ENCODE assay signal across 8 cellular contexts in the genomic region with DNA sequence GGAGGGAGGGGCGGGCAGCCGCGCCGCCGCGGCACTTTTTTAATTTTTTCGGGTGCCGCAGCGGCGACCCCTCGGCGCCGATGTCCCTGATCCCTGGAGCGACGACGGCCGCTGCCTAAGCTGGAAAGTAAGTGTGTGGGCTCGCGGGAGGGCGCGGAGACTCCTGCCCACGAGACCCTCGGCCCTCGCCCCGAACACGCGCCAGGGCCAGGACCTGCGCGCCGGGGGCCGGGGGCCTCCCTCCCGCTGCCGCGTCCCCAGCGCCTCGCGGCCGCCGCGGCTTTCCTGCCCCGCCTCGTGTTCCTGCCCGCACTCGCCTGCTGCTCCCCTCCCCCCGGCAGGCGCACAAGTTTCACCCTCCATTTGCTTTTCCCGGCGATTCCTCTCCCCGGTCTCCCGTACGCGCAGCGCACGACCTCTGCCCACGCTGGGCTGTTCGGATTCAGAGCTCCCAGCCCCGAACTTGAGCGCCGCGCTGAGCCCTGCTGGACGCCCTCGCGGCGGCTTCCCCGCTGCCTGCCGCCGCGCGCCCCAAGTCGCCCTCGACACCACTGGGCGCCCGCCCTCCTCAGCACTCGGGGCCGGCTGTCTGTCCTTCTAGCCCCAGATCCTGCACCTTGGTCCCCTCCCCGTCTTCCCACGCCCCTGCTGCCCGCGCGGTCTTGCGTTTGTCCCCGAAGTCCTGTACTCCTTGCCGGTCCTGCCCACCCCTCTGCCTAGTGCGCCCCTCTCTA. TPM values are rescaled to one million over a fixed set of nuclear protein-coding genes. Genes with fewer than 3 reads are reported as not detected.
DNase-seq lines count a peak whose midpoint lies in the region; ATAC-seq and TF ChIP-seq lines count a peak whose summit lies in the region.

No MANE protein-coding gene starts in this region.

- H3K27ac ChIP-seq in PC-3 (ENCODE audit: low read length) (peak overlapping the region; percentile 30), neural cell (ENCODE audit: low read length) (peak overlapping the region; percentile 53)

- H3K4me2 ChIP-seq in PC-3 (ENCODE audit: low read length) (peak overlapping the region; percentile 99), neural cell (ENCODE audit: low read length) (no peak overlapping the region)

- BruUV-seq in PC-3 (replicated peaks; lab: Mats Ljungman, UMichigan), result no TSS peak

- H4K20me1 ChIP-seq in PC-3 (ENCODE audit: low read length), result peaks cover 31% of the 10 kb centered on the region
- no peaks in the 10 kb centered on the region for H4K20me1 ChIP-seq in neural cell (ENCODE audit: insufficient read depth)

- H2AFZ ChIP-seq in PC-3 (ENCODE audit: low read length) (peak overlapping the region; percentile 77), neural cell (ENCODE audit: low read depth, low read length) (peak overlapping the region; percentile 66)

- H3K79me2 ChIP-seq in PC-3 (ENCODE audit: low read length) (peaks cover 52% of the 10 kb centered on the region), neural cell (replicated peaks; ENCODE audit: insufficient read depth, low read length) (peaks cover 23% of the 10 kb centered on the region)

- H3K36me3 ChIP-seq in PC-3 (ENCODE audit: low read depth, low read length) (peaks cover 3% of the 10 kb centered on the region; the same call in 1 of the 2 replicates), neural cell (ENCODE audit: insufficient read depth, low read length) (no peaks in the 10 kb centered on the region)

- DNase-seq in CD1c-positive myeloid dendritic cell (ENCODE audit: extremely low spot score), result peak; percentile 77
- DNase-seq in PC-3, result peak; percentile 49
- DNase-seq in activated T-helper 1 cell treated with anti-CD3 and anti-CD28 coated beads, Interleukin-2, amount 50 U/mL, for 16 hours (ENCODE audit: low read depth in 1 of 2, low spot score in 1 of 2), result peak; percentile 9 to 30
- peak; percentile 62 for DNase-seq in fibroblast of villous mesenchyme (ENCODE audit: low read depth)
- peak; percentile 33 for DNase-seq in stromal cell of bone marrow (ENCODE audit: low read depth)

- TF ChIP-seq EP300 in neural cell (conservative IDR thresholded peaks at IDR 0.05; ENCODE audit: poor library complexity, severe bottlenecking), result no peak

- TF ChIP-seq RAD21 in neural cell (conservative IDR thresholded peaks at IDR 0.05), result no peak

- no peaks in the 10 kb centered on the region for H3K9me3 ChIP-seq in PC-3 (ENCODE audit: low read length)
- no peaks in the 10 kb centered on the region for H3K9me3 ChIP-seq in neural cell (ENCODE audit: low read length)

- H3K4me3 ChIP-seq in PC-3 (ENCODE audit: low read length) (peak overlapping the region; percentile 76), fibroblast of villous mesenchyme (ENCODE audit: low read depth, low read length) (peak overlapping the region; percentile 91), neural cell (ENCODE audit: low read length) (peak overlapping the region; percentile 89)

- H3K9me2 ChIP-seq in PC-3 (replicated peaks; ENCODE audit: low read length) (no peaks in the 10 kb centered on the region), neural cell (ENCODE audit: insufficient read depth, low read length) (no peaks in the 10 kb centered on the region)

- H3K27me3 ChIP-seq in PC-3 (ENCODE audit: low read length), result no peaks in the 10 kb centered on the region
- no peaks in the 10 kb centered on the region for H3K27me3 ChIP-seq in neural cell (ENCODE audit: insufficient read depth, low read depth, low read length)

- CTCF ChIA-PET in PC-3 (lab: Charles Lee), result interaction anchor here (1.3 to 2.3 kb wide), 2 partner anchors 82 to 288 kb away, joined by 3 to 9 read pairs; no protein-coding TSS in a partner anchor

- POLR2A ChIA-PET in PC-3 (lab: Charles Lee; ENCODE audit: unreplicated experiment), result interaction anchor here (0.6 kb wide), 2 partner anchors 12 to 208 kb away, joined by 8 to 10 read pairs; no protein-coding TSS in a partner anchor

- peaks cover 33% of the 10 kb centered on the region for H3K4me1 ChIP-seq in PC-3 (ENCODE audit: insufficient read depth, low read length)

- ATAC-seq in GM19372 (IDR thresholded peaks at IDR 0.05; ENCODE audit: low read depth, unreplicated experiment) (peak; percentile 23), HG03469 (IDR thresholded peaks at IDR 0.05; ENCODE audit: unreplicated experiment) (peak; percentile 12), PC-3 (peak; percentile 27)

- TF ChIP-seq CTCF in PC-3 (conservative IDR thresholded peaks at IDR 0.05; ENCODE audit: low read depth, low read length) (no peak), fibroblast of villous mesenchyme (IDR thresholded peaks at IDR 0.05; ENCODE audit: insufficient read depth, low read depth, low read length) (peak; percentile 23), neural cell (IDR thresholded peaks at IDR 0.05; ENCODE audit: poor library complexity, severe bottlenecking) (no peak)

- intact Hi-C loops in PC-3 (cut with micrococcal nuclease), result no loop called here

- H3F3A ChIP-seq in PC-3 (ENCODE audit: low read length, unreplicated experiment) (no peaks in the 10 kb centered on the region), neural cell (ENCODE audit: insufficient read depth, low read length, poor library complexity, severe bottlenecking) (no peaks in the 10 kb centered on the region)

- peak overlapping the region; percentile 70 for H3K9ac ChIP-seq in PC-3 (ENCODE audit: low read length)
- H3K9ac ChIP-seq in neural cell (ENCODE audit: low read length), result peak overlapping the region; percentile 70

TF ChIP-seq in neural cell, 6 proteins besides CTCF, POLR2A, EP300 and RAD21:
- no peak for TF ChIP-seq POLR2AphosphoS5 (IDR thresholded peaks at IDR 0.05)
- no peak for TF ChIP-seq TAF1 (IDR thresholded peaks at IDR 0.05; ENCODE audit: low read depth)
- TF ChIP-seq EZH2 (IDR thresholded peaks at IDR 0.05; ENCODE audit: borderline replicate concordance, insufficient read depth, low read length, poor library complexity, severe bottlenecking), result no peak
- peak; percentile 74 for TF ChIP-seq MXI1 (conservative IDR thresholded peaks at IDR 0.05; ENCODE audit: poor library complexity, severe bottlenecking)
- TF ChIP-seq SMC3 (conservative IDR thresholded peaks at IDR 0.05; ENCODE audit: poor library complexity), result no peak
- TF ChIP-seq, protein P1, sequence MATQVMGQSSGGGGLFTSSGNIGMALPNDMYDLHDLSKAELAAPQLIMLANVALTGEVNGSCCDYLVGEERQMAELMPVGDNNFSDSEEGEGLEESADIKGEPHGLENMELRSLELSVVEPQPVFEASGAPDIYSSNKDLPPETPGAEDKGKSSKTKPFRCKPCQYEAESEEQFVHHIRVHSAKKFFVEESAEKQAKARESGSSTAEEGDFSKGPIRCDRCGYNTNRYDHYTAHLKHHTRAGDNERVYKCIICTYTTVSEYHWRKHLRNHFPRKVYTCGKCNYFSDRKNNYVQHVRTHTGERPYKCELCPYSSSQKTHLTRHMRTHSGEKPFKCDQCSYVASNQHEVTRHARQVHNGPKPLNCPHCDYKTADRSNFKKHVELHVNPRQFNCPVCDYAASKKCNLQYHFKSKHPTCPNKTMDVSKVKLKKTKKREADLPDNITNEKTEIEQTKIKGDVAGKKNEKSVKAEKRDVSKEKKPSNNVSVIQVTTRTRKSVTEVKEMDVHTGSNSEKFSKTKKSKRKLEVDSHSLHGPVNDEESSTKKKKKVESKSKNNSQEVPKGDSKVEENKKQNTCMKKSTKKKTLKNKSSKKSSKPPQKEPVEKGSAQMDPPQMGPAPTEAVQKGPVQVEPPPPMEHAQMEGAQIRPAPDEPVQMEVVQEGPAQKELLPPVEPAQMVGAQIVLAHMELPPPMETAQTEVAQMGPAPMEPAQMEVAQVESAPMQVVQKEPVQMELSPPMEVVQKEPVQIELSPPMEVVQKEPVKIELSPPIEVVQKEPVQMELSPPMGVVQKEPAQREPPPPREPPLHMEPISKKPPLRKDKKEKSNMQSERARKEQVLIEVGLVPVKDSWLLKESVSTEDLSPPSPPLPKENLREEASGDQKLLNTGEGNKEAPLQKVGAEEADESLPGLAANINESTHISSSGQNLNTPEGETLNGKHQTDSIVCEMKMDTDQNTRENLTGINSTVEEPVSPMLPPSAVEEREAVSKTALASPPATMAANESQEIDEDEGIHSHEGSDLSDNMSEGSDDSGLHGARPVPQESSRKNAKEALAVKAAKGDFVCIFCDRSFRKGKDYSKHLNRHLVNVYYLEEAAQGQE (IDR thresholded peaks at IDR 0.05; ENCODE audit: borderline replicate concordance), result no peak

RNA-seq across cellular contexts. Expression of a gene that starts 0.5 kb away (rescaled TPM):
- total RNA-seq in PC-3 (2014; rRNA removed) (40.1 and 44.2 TPM in 2 replicates), fibroblast of villous mesenchyme (29.3 and 62.2 TPM in 2 replicates)
- 24.2 and 36.4 TPM in 2 replicates for polyA plus RNA-seq in neural cell
- 53.0 and 56.7 TPM in 2 replicates for polyA minus RNA-seq in neural cell

RNA-seq across cellular contexts. Expression of a gene that starts 0.7 kb away (rescaled TPM):
- total RNA-seq in PC-3 (2014; rRNA removed), result 0.11 and 0.46 TPM in 2 replicates
- total RNA-seq in fibroblast of villous mesenchyme, result 0.32 and 2.6 TPM in 2 replicates
- polyA plus RNA-seq in neural cell, result 1.5 and 1.8 TPM in 2 replicates
- polyA minus RNA-seq in neural cell, result 7.1 and 10.2 TPM in 2 replicates

Comparison
In these comparisons a context has a peak if more than half of its experiments do, and no peak if none do; other contexts are left out.
1. Peak in every context shown above with its lines: DNase-seq, ATAC-seq, H3K4me3 ChIP-seq and H3K27ac ChIP-seq.
2. DNase-seq: peak in every context shown above with its lines; median percentile 77 in CD1c-positive myeloid dendritic cell; 62 in fibroblast of villous mesenchyme; 49 in PC-3; 33 in stromal cell of bone marrow; 20 in activated T-helper 1 cell treated with anti-CD3 and anti-CD28 coated beads, Interleukin-2, amount 50 U/mL, for 16 hours.